In the genomic region with DNA sequence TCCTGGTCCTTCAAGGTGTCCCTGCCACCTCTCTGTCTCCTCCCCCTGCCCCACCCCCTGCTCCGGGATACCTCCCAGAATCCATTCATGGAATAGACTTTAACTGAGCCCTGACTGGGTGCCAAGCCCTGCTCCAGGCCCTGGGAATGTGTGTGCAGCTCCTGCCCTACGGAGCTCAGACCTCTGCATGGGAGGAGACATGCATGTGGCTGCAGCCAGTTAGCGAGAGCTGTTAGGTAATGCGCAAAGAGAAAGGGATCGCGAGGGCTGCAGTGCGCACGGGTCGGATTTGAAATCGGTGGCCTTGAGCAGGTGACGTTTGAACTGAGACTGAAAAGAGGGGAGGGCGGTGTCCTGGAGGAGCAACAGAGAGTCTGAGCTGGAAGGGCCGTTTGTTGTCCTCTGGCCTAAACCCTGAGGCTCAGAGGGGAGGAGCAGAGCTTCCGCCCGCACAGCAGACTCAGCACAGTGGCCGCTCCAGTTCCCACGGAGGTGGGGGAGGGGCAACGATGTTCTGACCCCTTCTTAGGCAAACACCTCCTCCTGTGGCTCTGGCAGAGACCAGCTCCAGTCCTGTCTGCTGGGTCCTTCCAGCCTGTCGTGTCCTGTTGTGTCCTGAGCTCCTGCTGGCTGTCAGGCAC, we compare ENCODE assay signal across 1 cellular context.
TF ChIP-seq lines count a peak whose summit lies in the region.

No MANE protein-coding gene starts in this region.

TF ChIP-seq in HepG2, 621 proteins besides CTCF, POLR2A, EP300 and RAD21 (continued from another document and continues in another):
- TF ChIP-seq ZNF788 (CRISPR knock-in tag; IDR thresholded peaks at IDR 0.05; ENCODE audit: borderline replicate concordance) (peak; percentile 52; the same call in 1 of the 2 replicates), ZC3H13 (CRISPR knock-in tag; IDR thresholded peaks at IDR 0.05) (no peak), TCF7L2 (IDR thresholded peaks at IDR 0.05; ENCODE audit: low read depth, low read length) (no peak), ZNF263 (CRISPR knock-in tag; IDR thresholded peaks at IDR 0.05) (peak; percentile 87), RBM39 (IDR thresholded peaks at IDR 0.05; ENCODE audit: low read depth, low read length, poor library complexity, severe bottlenecking) (no peak), KDM4B (CRISPR knock-in tag; IDR thresholded peaks at IDR 0.05) (no peak), IRF2 (CRISPR knock-in tag; IDR thresholded peaks at IDR 0.05) (peak; percentile 50), CCAR2 (optimal IDR thresholded peaks at IDR 0.05; ENCODE audit: low read depth, low read length) (no peak), SIX1 (CRISPR knock-in tag; IDR thresholded peaks at IDR 0.05; ENCODE audit: borderline replicate concordance) (no peak), ZNF878 (CRISPR knock-in tag; IDR thresholded peaks at IDR 0.05) (no peak), NFE2L1 (CRISPR knock-in tag; IDR thresholded peaks at IDR 0.05; ENCODE audit: borderline replicate concordance) (no peak), KDM1A (CRISPR knock-in tag; IDR thresholded peaks at IDR 0.05) (no peak), EEA1 (CRISPR knock-in tag; IDR thresholded peaks at IDR 0.05; ENCODE audit: borderline replicate concordance) (no peak), PPARG (CRISPR knock-in tag; conservative IDR thresholded peaks at IDR 0.05) (no peak; the same call in 1 of the 2 replicates), SAFB2 (CRISPR knock-in tag; IDR thresholded peaks at IDR 0.05; ENCODE audit: borderline replicate concordance, low read depth) (no peak), ZNF567 (CRISPR knock-in tag; IDR thresholded peaks at IDR 0.05; ENCODE audit: borderline replicate concordance) (no peak), ZNF44 (CRISPR knock-in tag; IDR thresholded peaks at IDR 0.05) (peak; percentile 78; the same call in 1 of the 2 replicates), ZNF766 (CRISPR knock-in tag; IDR thresholded peaks at IDR 0.05; ENCODE audit: borderline replicate concordance) (0 out of 2 replicates have a peak, but pooled peaks have one; percentile 35), CEBPB (IDR thresholded peaks at IDR 0.05; ENCODE audit: borderline replicate concordance, low read depth, low read length) (peak; percentile 36; the same call in 1 of the 2 replicates), ZNF496 (CRISPR knock-in tag; IDR thresholded peaks at IDR 0.05; ENCODE audit: insufficient replicate concordance) (no peak), JUND (CRISPR knock-in tag; IDR thresholded peaks at IDR 0.05) (no peak), RFXANK (CRISPR knock-in tag; IDR thresholded peaks at IDR 0.05) (no peak), SRY (CRISPR knock-in tag; IDR thresholded peaks at IDR 0.05) (no peak), ZNF383 (CRISPR knock-in tag; IDR thresholded peaks at IDR 0.05; ENCODE audit: borderline replicate concordance) (no peak), MTA1 (CRISPR knock-in tag; IDR thresholded peaks at IDR 0.05; ENCODE audit: borderline replicate concordance) (peak; percentile 50; the same call in 1 of the 2 replicates)
- TF ChIP-seq, protein P1, sequence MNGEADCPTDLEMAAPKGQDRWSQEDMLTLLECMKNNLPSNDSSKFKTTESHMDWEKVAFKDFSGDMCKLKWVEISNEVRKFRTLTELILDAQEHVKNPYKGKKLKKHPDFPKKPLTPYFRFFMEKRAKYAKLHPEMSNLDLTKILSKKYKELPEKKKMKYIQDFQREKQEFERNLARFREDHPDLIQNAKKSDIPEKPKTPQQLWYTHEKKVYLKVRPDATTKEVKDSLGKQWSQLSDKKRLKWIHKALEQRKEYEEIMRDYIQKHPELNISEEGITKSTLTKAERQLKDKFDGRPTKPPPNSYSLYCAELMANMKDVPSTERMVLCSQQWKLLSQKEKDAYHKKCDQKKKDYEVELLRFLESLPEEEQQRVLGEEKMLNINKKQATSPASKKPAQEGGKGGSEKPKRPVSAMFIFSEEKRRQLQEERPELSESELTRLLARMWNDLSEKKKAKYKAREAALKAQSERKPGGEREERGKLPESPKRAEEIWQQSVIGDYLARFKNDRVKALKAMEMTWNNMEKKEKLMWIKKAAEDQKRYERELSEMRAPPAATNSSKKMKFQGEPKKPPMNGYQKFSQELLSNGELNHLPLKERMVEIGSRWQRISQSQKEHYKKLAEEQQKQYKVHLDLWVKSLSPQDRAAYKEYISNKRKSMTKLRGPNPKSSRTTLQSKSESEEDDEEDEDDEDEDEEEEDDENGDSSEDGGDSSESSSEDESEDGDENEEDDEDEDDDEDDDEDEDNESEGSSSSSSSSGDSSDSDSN (CRISPR knock-in tag; IDR thresholded peaks at IDR 0.05), result peak; percentile 59
- TF ChIP-seq, protein P2, sequence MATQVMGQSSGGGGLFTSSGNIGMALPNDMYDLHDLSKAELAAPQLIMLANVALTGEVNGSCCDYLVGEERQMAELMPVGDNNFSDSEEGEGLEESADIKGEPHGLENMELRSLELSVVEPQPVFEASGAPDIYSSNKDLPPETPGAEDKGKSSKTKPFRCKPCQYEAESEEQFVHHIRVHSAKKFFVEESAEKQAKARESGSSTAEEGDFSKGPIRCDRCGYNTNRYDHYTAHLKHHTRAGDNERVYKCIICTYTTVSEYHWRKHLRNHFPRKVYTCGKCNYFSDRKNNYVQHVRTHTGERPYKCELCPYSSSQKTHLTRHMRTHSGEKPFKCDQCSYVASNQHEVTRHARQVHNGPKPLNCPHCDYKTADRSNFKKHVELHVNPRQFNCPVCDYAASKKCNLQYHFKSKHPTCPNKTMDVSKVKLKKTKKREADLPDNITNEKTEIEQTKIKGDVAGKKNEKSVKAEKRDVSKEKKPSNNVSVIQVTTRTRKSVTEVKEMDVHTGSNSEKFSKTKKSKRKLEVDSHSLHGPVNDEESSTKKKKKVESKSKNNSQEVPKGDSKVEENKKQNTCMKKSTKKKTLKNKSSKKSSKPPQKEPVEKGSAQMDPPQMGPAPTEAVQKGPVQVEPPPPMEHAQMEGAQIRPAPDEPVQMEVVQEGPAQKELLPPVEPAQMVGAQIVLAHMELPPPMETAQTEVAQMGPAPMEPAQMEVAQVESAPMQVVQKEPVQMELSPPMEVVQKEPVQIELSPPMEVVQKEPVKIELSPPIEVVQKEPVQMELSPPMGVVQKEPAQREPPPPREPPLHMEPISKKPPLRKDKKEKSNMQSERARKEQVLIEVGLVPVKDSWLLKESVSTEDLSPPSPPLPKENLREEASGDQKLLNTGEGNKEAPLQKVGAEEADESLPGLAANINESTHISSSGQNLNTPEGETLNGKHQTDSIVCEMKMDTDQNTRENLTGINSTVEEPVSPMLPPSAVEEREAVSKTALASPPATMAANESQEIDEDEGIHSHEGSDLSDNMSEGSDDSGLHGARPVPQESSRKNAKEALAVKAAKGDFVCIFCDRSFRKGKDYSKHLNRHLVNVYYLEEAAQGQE (IDR thresholded peaks at IDR 0.05; ENCODE audit: borderline replicate concordance in 1 of 2, low read depth in 1 of 2, low read length in 2 of 2), result no peak
- TF ChIP-seq, protein P3, sequence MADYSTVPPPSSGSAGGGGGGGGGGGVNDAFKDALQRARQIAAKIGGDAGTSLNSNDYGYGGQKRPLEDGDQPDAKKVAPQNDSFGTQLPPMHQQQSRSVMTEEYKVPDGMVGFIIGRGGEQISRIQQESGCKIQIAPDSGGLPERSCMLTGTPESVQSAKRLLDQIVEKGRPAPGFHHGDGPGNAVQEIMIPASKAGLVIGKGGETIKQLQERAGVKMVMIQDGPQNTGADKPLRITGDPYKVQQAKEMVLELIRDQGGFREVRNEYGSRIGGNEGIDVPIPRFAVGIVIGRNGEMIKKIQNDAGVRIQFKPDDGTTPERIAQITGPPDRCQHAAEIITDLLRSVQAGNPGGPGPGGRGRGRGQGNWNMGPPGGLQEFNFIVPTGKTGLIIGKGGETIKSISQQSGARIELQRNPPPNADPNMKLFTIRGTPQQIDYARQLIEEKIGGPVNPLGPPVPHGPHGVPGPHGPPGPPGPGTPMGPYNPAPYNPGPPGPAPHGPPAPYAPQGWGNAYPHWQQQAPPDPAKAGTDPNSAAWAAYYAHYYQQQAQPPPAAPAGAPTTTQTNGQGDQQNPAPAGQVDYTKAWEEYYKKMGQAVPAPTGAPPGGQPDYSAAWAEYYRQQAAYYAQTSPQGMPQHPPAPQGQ (CRISPR knock-in tag; IDR thresholded peaks at IDR 0.05; ENCODE audit: borderline replicate concordance), result no peak
- TF ChIP-seq, protein P4, sequence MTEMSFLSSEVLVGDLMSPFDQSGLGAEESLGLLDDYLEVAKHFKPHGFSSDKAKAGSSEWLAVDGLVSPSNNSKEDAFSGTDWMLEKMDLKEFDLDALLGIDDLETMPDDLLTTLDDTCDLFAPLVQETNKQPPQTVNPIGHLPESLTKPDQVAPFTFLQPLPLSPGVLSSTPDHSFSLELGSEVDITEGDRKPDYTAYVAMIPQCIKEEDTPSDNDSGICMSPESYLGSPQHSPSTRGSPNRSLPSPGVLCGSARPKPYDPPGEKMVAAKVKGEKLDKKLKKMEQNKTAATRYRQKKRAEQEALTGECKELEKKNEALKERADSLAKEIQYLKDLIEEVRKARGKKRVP (CRISPR knock-in tag; IDR thresholded peaks at IDR 0.05), result no peak
- TF ChIP-seq, protein P5, sequence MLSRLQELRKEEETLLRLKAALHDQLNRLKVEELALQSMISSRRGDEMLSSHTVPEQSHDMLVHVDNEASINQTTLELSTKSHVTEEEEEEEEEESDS (CRISPR knock-in tag; IDR thresholded peaks at IDR 0.05; ENCODE audit: borderline replicate concordance), result no peak
- TF ChIP-seq, protein P6, sequence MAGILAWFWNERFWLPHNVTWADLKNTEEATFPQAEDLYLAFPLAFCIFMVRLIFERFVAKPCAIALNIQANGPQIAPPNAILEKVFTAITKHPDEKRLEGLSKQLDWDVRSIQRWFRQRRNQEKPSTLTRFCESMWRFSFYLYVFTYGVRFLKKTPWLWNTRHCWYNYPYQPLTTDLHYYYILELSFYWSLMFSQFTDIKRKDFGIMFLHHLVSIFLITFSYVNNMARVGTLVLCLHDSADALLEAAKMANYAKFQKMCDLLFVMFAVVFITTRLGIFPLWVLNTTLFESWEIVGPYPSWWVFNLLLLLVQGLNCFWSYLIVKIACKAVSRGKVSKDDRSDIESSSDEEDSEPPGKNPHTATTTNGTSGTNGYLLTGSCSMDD (CRISPR knock-in tag; IDR thresholded peaks at IDR 0.05), result no peak
- TF ChIP-seq, protein P7, sequence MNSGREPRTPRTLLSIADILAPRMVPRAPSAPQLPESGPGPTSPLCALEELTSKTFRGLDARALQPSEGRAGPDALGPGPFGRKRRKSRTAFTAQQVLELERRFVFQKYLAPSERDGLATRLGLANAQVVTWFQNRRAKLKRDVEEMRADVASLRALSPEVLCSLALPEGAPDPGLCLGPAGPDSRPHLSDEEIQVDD (CRISPR knock-in tag; IDR thresholded peaks at IDR 0.05; ENCODE audit: borderline replicate concordance), result no peak
- TF ChIP-seq, protein P8, sequence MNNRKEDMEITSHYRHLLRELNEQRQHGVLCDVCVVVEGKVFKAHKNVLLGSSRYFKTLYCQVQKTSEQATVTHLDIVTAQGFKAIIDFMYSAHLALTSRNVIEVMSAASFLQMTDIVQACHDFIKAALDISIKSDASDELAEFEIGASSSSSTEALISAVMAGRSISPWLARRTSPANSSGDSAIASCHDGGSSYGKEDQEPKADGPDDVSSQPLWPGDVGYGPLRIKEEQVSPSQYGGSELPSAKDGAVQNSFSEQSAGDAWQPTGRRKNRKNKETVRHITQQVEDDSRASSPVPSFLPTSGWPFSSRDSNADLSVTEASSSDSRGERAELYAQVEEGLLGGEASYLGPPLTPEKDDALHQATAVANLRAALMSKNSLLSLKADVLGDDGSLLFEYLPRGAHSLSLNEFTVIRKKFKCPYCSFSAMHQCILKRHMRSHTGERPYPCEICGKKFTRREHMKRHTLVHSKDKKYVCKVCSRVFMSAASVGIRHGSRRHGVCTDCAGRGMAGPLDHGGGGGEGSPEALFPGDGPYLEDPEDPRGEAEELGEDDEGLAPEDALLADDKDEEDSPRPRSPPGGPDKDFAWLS (CRISPR knock-in tag; IDR thresholded peaks at IDR 0.05; ENCODE audit: borderline replicate concordance), result no peak
- TF ChIP-seq, protein P9, sequence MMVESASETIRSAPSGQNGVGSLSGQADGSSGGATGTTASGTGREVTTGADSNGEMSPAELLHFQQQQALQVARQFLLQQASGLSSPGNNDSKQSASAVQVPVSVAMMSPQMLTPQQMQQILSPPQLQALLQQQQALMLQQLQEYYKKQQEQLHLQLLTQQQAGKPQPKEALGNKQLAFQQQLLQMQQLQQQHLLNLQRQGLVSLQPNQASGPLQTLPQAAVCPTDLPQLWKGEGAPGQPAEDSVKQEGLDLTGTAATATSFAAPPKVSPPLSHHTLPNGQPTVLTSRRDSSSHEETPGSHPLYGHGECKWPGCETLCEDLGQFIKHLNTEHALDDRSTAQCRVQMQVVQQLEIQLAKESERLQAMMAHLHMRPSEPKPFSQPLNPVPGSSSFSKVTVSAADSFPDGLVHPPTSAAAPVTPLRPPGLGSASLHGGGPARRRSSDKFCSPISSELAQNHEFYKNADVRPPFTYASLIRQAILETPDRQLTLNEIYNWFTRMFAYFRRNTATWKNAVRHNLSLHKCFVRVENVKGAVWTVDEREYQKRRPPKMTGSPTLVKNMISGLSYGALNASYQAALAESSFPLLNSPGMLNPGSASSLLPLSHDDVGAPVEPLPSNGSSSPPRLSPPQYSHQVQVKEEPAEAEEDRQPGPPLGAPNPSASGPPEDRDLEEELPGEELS (CRISPR knock-in tag; IDR thresholded peaks at IDR 0.05), result peak; percentile 39; the same call in 1 of the 2 replicates
- TF ChIP-seq, protein P10, sequence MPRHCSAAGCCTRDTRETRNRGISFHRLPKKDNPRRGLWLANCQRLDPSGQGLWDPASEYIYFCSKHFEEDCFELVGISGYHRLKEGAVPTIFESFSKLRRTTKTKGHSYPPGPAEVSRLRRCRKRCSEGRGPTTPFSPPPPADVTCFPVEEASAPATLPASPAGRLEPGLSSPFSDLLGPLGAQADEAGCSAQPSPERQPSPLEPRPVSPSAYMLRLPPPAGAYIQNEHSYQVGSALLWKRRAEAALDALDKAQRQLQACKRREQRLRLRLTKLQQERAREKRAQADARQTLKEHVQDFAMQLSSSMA (CRISPR knock-in tag; IDR thresholded peaks at IDR 0.05), result no peak
- TF ChIP-seq, protein P11, sequence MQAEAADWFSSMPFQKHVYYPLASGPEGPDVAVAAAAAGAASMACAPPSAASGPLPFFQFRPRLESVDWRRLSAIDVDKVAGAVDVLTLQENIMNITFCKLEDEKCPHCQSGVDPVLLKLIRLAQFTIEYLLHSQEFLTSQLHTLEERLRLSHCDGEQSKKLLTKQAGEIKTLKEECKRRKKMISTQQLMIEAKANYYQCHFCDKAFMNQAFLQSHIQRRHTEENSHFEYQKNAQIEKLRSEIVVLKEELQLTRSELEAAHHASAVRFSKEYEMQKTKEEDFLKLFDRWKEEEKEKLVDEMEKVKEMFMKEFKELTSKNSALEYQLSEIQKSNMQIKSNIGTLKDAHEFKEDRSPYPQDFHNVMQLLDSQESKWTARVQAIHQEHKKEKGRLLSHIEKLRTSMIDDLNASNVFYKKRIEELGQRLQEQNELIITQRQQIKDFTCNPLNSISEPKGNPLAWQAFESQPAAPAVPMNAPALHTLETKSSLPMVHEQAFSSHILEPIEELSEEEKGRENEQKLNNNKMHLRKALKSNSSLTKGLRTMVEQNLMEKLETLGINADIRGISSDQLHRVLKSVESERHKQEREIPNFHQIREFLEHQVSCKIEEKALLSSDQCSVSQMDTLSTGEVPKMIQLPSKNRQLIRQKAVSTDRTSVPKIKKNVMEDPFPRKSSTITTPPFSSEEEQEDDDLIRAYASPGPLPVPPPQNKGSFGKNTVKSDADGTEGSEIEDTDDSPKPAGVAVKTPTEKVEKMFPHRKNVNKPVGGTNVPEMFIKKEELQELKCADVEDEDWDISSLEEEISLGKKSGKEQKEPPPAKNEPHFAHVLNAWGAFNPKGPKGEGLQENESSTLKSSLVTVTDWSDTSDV (CRISPR knock-in tag; IDR thresholded peaks at IDR 0.05), result peak; percentile 53; the same call in 1 of the 2 replicates
